Comparison of ENCODE assay signal across 33 cellular contexts in genomic region chr2:16166327-16166981, GRCh38.
DNase-seq lines count a peak whose midpoint lies in the region; TF ChIP-seq lines count a peak whose summit lies in the region.
"Had no signal": no experiment of that assay in that cellular context is flagged by ENCODE, and none has a peak within 500 bp of the region (broad histone marks: within the 10 kb centered on the region; RNA-seq: fewer than 3 reads in every experiment).

No MANE protein-coding gene starts in this region.

- peaks cover 6% of the 10 kb centered on the region for H3K4me1 ChIP-seq in endodermal cell (ENCODE audit: control insufficient read depth, insufficient read depth, low read length)
- H3K4me1 ChIP-seq in neural progenitor cell: peaks cover 42% of the 10 kb centered on the region
- no peaks in the 10 kb centered on the region for H3K4me1 ChIP-seq in prostate gland (replicated peaks)
- H3K4me1 ChIP-seq: parathyroid adenoma, spleen, stomach, tibial artery had no signal

- H3K9me3 Mint-ChIP-seq in endodermal cell (peaks cover 6% of the 10 kb centered on the region), neural progenitor cell (peaks cover 9% of the 10 kb centered on the region)
- H3K9me3 Mint-ChIP-seq: activated CD4-positive, alpha-beta T cell treated with anti-CD3 and anti-CD28 coated beads, Interleukin-2, amount 10 ng/mL, durations not matched to agents 7 days and 5 days; activated naive CD8-positive, alpha-beta T cell treated with anti-CD3 and anti-CD28 coated beads for 36 hours; CD8-positive, alpha-beta T cell; natural killer cell treated with Interleukin-12 subunit alpha and Interleukin-12 subunit beta and Interleukin-15 and Interleukin-18, amount 100 ng/mL, for 72 hours had no signal

- DNase-seq in H7: peak; percentile 54
- peak; percentile 32 for DNase-seq in NCI-H2227 treated with DMSO at 0.1 percent for 48 hours (lab: John Stamatoyannopoulos, UW)
- peak; percentile 82 for DNase-seq in endodermal cell
- peak; percentile 91 for DNase-seq in neural progenitor cell (ENCODE audit: low spot score)
- DNase-seq in NCI-H2107 treated with DMSO at 0.1 percent for 48 hours (lab: John Stamatoyannopoulos, UW; ENCODE audit: unreplicated experiment): no peak
- no peak for DNase-seq in prostate gland (ENCODE audit: low spot score)
- no peak for DNase-seq in ACHN
- no peak for DNase-seq in stimulated activated CD4-positive, alpha-beta T cell treated with anti-CD3 and anti-CD28 coated beads, Interleukin-4, amount 100 ng/mL, for 24 hours
- DNase-seq: activated CD4-positive, alpha-beta T cell treated with anti-CD3 and anti-CD28 coated beads, Interleukin-2, amount 10 ng/mL, durations not matched to agents 7 days and 5 days; activated effector memory CD4-positive, alpha-beta T cell treated with anti-CD3 and anti-CD28 coated beads, Interleukin-2, amount 50 U/mL, for 16 hours; activated naive CD8-positive, alpha-beta T cell treated with anti-CD3 and anti-CD28 coated beads for 36 hours; activated T-cell treated with anti-CD3 and anti-CD28 coated beads, Interleukin-2, amount 50 U/mL, for 1 hour; aorta; CD8-positive, alpha-beta T cell; cortex of kidney; foreskin fibroblast; GM23248; kidney glomerular epithelial cell; MG63; NCI-H1105 treated with DMSO at 0.1 percent for 48 hours; NCI-H2029 treated with DMSO at 0.1 percent for 48 hours; NCI-H345; right cardiac atrium; spleen; stimulated activated CD4-positive, alpha-beta T cell treated with anti-CD3 and anti-CD28 coated beads, Interleukin-2, amount 100 ng/mL, for 24 hours; stomach; SW 1271; tibial artery had no signal

- no peaks in the 10 kb centered on the region for H3K27me3 Mint-ChIP-seq in endodermal cell (ENCODE audit: insufficient read depth)
- peaks cover 18% of the 10 kb centered on the region for H3K27me3 Mint-ChIP-seq in neural progenitor cell (ENCODE audit: insufficient read depth, low read depth)
- H3K27me3 Mint-ChIP-seq: activated CD4-positive, alpha-beta T cell treated with anti-CD3 and anti-CD28 coated beads, Interleukin-2, amount 10 ng/mL, durations not matched to agents 7 days and 5 days; activated naive CD8-positive, alpha-beta T cell treated with anti-CD3 and anti-CD28 coated beads for 36 hours; B cell had no signal

- H2AFZ ChIP-seq in neural progenitor cell (replicated peaks): no peak overlapping the region
- H2AFZ ChIP-seq: GM23248, parathyroid adenoma had no signal

- H3K27ac ChIP-seq in endodermal cell (ENCODE audit: low read depth, low read length): peak overlapping the region; percentile 97
- H3K27ac ChIP-seq in neural progenitor cell: no peak overlapping the region
- H3K27ac ChIP-seq in prostate gland: no peak overlapping the region
- H3K27ac ChIP-seq: GM23248, KMS-11, parathyroid adenoma, spleen, stomach, tibial artery, VCaP had no signal

- peaks cover 50% of the 10 kb centered on the region for H3F3A ChIP-seq in neural progenitor cell (ENCODE audit: low read depth)

- peak overlapping the region; percentile 62 for H3K4me2 ChIP-seq in neural progenitor cell
- H3K4me2 ChIP-seq: KMS-11 had no signal

- peaks cover 30% of the 10 kb centered on the region for H4K20me1 ChIP-seq in neural progenitor cell (ENCODE audit: low read depth)

- H3K36me3 ChIP-seq in H7 (replicated peaks; ENCODE audit: control insufficient read depth, insufficient read depth, low read length) (no peaks in the 10 kb centered on the region), endodermal cell (ENCODE audit: control insufficient read depth, insufficient read depth, low read length) (no peaks in the 10 kb centered on the region), neural progenitor cell (no peaks in the 10 kb centered on the region), prostate gland (no peaks in the 10 kb centered on the region)
- H3K36me3 ChIP-seq: MG63, spleen, stomach, tibial artery had no signal

- peaks cover 9% of the 10 kb centered on the region for H3K9me3 ChIP-seq in endodermal cell (ENCODE audit: control insufficient read depth, low read length)
- no peaks in the 10 kb centered on the region for H3K9me3 ChIP-seq in neural progenitor cell (ENCODE audit: low read depth)
- no peaks in the 10 kb centered on the region for H3K9me3 ChIP-seq in prostate gland
- H3K9me3 ChIP-seq: MG63, stomach, tibial artery had no signal

- in situ Hi-C loops in ACHN (cut with HindIII; ENCODE audit: low pct_ligation_motif_present, low pct_unique_long_range_greater_than_20kb, low sequenced_read_pairs): no loop called here

- intact Hi-C loops in prostate gland (cut with DNase I): no loop called here

- peaks cover 41% of the 10 kb centered on the region for H3K4me1 Mint-ChIP-seq in endodermal cell
- peaks cover 60% of the 10 kb centered on the region for H3K4me1 Mint-ChIP-seq in neural progenitor cell
- H3K4me1 Mint-ChIP-seq: activated CD4-positive, alpha-beta T cell treated with anti-CD3 and anti-CD28 coated beads, Interleukin-2, amount 10 ng/mL, durations not matched to agents 7 days and 5 days; activated naive CD8-positive, alpha-beta T cell treated with anti-CD3 and anti-CD28 coated beads for 36 hours; B cell had no signal

- H3K27ac Mint-ChIP-seq in endodermal cell (no peak overlapping the region), neural progenitor cell (peak overlapping the region; percentile 91)
- H3K27ac Mint-ChIP-seq: activated CD4-positive, alpha-beta T cell treated with anti-CD3 and anti-CD28 coated beads, Interleukin-2, amount 10 ng/mL, durations not matched to agents 7 days and 5 days; activated naive CD8-positive, alpha-beta T cell treated with anti-CD3 and anti-CD28 coated beads for 36 hours; B cell; CD8-positive, alpha-beta T cell; natural killer cell treated with Interleukin-12 subunit alpha and Interleukin-12 subunit beta and Interleukin-15 and Interleukin-18, amount 100 ng/mL, for 72 hours had no signal

- H3K4me3 Mint-ChIP-seq in endodermal cell (peak overlapping the region; percentile 6), neural progenitor cell (peak overlapping the region; percentile 42)
- H3K4me3 Mint-ChIP-seq: activated CD4-positive, alpha-beta T cell treated with anti-CD3 and anti-CD28 coated beads, Interleukin-2, amount 10 ng/mL, durations not matched to agents 7 days and 5 days; activated naive CD8-positive, alpha-beta T cell treated with anti-CD3 and anti-CD28 coated beads for 36 hours; B cell; CD8-positive, alpha-beta T cell; natural killer cell treated with Interleukin-12 subunit alpha and Interleukin-12 subunit beta and Interleukin-15 and Interleukin-18, amount 100 ng/mL, for 72 hours had no signal

- no peaks in the 10 kb centered on the region for H3K36me3 Mint-ChIP-seq in endodermal cell (ENCODE audit: low read depth)
- H3K36me3 Mint-ChIP-seq in neural progenitor cell: no peaks in the 10 kb centered on the region
- H3K36me3 Mint-ChIP-seq: activated naive CD8-positive, alpha-beta T cell treated with anti-CD3 and anti-CD28 coated beads for 36 hours; CD8-positive, alpha-beta T cell; natural killer cell treated with Interleukin-12 subunit alpha and Interleukin-12 subunit beta and Interleukin-15 and Interleukin-18, amount 100 ng/mL, for 72 hours had no signal

- no peak for TF ChIP-seq POLR2A in prostate gland (IDR thresholded peaks at IDR 0.05)

- TF ChIP-seq CTCF in endodermal cell (conservative IDR thresholded peaks at IDR 0.05) (peak; percentile 46), neural progenitor cell (IDR thresholded peaks at IDR 0.05) (no peak), prostate gland (IDR thresholded peaks at IDR 0.05) (no peak)

- 42 to 43% methylated on average over 17 to 21 of the region's 21 CpGs for WGBS in endodermal cell (ENCODE audit: insufficient coverage in 1 of 2, insufficient read length in 1 of 2), 2 experiments
- WGBS in prostate gland: 69% methylated on average over 21 of the region's 21 CpGs

- no peaks in the 10 kb centered on the region for H3K79me2 ChIP-seq in neural progenitor cell (ENCODE audit: low read depth)
- H3K79me2 ChIP-seq: parathyroid adenoma had no signal

- H3K27me3 ChIP-seq in H7 (ENCODE audit: control insufficient read depth, insufficient read depth, low read length) (no peaks in the 10 kb centered on the region), endodermal cell (ENCODE audit: control insufficient read depth, insufficient read depth, low read length, poor library complexity, severe bottlenecking) (no peaks in the 10 kb centered on the region), neural progenitor cell (no peaks in the 10 kb centered on the region), prostate gland (replicated peaks; ENCODE audit: insufficient read depth) (no peaks in the 10 kb centered on the region)
- H3K27me3 ChIP-seq: spleen, tibial artery had no signal

- H3K4me3 ChIP-seq in H7 (ENCODE audit: insufficient read depth, low read depth, low read length) (no peak overlapping the region), endodermal cell (ENCODE audit: low read length) (no peak overlapping the region), neural progenitor cell (peak overlapping the region; percentile 14), prostate gland (no peak overlapping the region)
- H3K4me3 ChIP-seq: GM23248, MG63, spleen, stomach, tibial artery had no signal

- H3K9ac ChIP-seq in endodermal cell (ENCODE audit: extremely low read depth, low read length, poor library complexity, severe bottlenecking) (no peak overlapping the region), neural progenitor cell (no peak overlapping the region)
- H3K9ac ChIP-seq: GM23248, KMS-11, parathyroid adenoma had no signal

Comparison
In these comparisons a context has a peak if more than half of its experiments do, and no peak if none do; other contexts are left out.
1. DNase-seq: peak in H7 (single experiment), NCI-H2227 treated with DMSO at 0.1 percent for 48 hours (single experiment), endodermal cell (single experiment) and neural progenitor cell (single experiment); none in NCI-H2107 treated with DMSO at 0.1 percent for 48 hours (single experiment), prostate gland (single experiment), ACHN (single experiment) and stimulated activated CD4-positive, alpha-beta T cell treated with anti-CD3 and anti-CD28 coated beads, Interleukin-4, amount 100 ng/mL, for 24 hours (single experiment).